Comparison of ENCODE assay signal across 24 cellular contexts in the genomic region with DNA sequence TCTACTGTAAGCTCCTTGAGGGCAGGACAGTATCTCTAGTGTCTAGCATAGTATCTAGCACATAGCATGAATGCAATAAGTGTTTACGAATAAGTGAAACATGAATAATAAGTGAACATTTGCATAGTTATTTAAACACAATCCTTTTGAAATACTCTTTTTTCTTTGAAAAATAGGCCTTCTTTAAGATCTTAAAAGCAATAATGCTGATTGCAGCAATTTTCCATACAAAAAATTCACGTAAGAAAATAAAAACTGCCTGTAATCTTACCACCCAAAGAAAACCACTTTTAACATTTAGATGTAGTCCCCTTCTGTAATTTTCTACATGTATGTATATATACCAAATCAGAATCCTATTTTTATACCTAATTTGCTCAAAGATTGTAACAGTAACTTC.
DNase-seq lines count a peak whose midpoint lies in the region; ATAC-seq, FAIRE-seq and TF ChIP-seq lines count a peak whose summit lies in the region.
"Had no signal": no experiment of that assay in that cellular context is flagged by ENCODE, and none has a peak within 500 bp of the region (broad histone marks: within the 10 kb centered on the region; RNA-seq: fewer than 3 reads in every experiment).

No MANE protein-coding gene starts in this region.

- intact Hi-C loops in HepG2 (cut with micrococcal nuclease; ENCODE audit: unreplicated experiment) (no loop called here), right lobe of liver (cut with DNase I) (no loop called here)

- no peak overlapping the region for H3K4me3 Mint-ChIP-seq in activated CD4-positive, alpha-beta T cell treated with anti-CD3 and anti-CD28 coated beads, Interleukin-2, amount 10 ng/mL, durations not matched to agents 7 days and 5 days
- H3K4me3 Mint-ChIP-seq: CD4-positive, alpha-beta memory T cell; HFFc6 had no signal

- TF ChIP-seq POLR2A in HepG2 (IDR thresholded peaks at IDR 0.05; ENCODE audit: insufficient read depth in 1 of 2, low read depth in 2 of 2, low read length in 2 of 2) (no peak), right lobe of liver (IDR thresholded peaks at IDR 0.05) (no peak)

- TF ChIP-seq EP300 in HepG2 (IDR thresholded peaks at IDR 0.05; ENCODE audit: low read depth in 2 of 2, low read length in 2 of 2) (no peak), HepG2 (CRISPR knock-in tag; IDR thresholded peaks at IDR 0.05; ENCODE audit: borderline replicate concordance) (no peak)

- H3K36me3 ChIP-seq in HepG2 (replicated peaks in 1 of 2; ENCODE audit: control insufficient read depth in 1 of 2, insufficient read depth in 2 of 2, low read length in 2 of 2) (no peaks in the 10 kb centered on the region), right lobe of liver (no peaks in the 10 kb centered on the region), muscle layer of colon (ENCODE audit: insufficient read depth, low read length) (no peaks in the 10 kb centered on the region)
- H3K36me3 ChIP-seq: BE2C; BLaER1 treated with 17β-estradiol and CSF1 and Interleukin-3, amounts not matched to agents 10 nM and 100 nM; HAP-1 had no signal

- H3K4me1 ChIP-seq in HepG2 (ENCODE audit: insufficient read depth, low read length) (no peaks in the 10 kb centered on the region), right lobe of liver (no peaks in the 10 kb centered on the region), muscle layer of colon (ENCODE audit: insufficient read depth, low read length) (peaks cover 36% of the 10 kb centered on the region)
- H3K4me1 ChIP-seq: BE2C; BLaER1 treated with 17β-estradiol and CSF1 and Interleukin-3, amounts not matched to agents 10 nM and 100 nM; HAP-1 had no signal

- 0 out of 5 replicates have a peak, but pooled peaks cover 0 to 2% of the 10 kb centered on the region in 2 experiments for H3K27me3 ChIP-seq in HepG2 (ENCODE audit: control insufficient read depth in 1 of 2, insufficient read depth in 2 of 2, low read length in 2 of 2)
- no peaks in the 10 kb centered on the region for H3K27me3 ChIP-seq in right lobe of liver
- H3K27me3 ChIP-seq in muscle layer of colon (ENCODE audit: control insufficient read depth in 1 of 2, insufficient read depth in 2 of 2, low read length in 2 of 2), result no peaks in the 10 kb centered on the region
- H3K27me3 ChIP-seq: BE2C; BLaER1 treated with 17β-estradiol and CSF1 and Interleukin-3, amounts not matched to agents 10 nM and 100 nM had no signal

- H3K27ac Mint-ChIP-seq in activated CD4-positive, alpha-beta T cell treated with anti-CD3 and anti-CD28 coated beads, Interleukin-2, amount 10 ng/mL, durations not matched to agents 7 days and 5 days, result no peak overlapping the region
- H3K27ac Mint-ChIP-seq: CD4-positive, alpha-beta memory T cell; HFFc6 had no signal

- in situ Hi-C loops in HepG2 (cut with HindIII; ENCODE audit: extremely low pct_ligation_motif_present, low pct_unique_long_range_greater_than_20kb), result no loop called here

- H3K36me3 Mint-ChIP-seq in activated CD4-positive, alpha-beta T cell treated with anti-CD3 and anti-CD28 coated beads, Interleukin-2, amount 10 ng/mL, durations not matched to agents 7 days and 5 days (ENCODE audit: low read depth), result no peaks in the 10 kb centered on the region
- H3K36me3 Mint-ChIP-seq: CD4-positive, alpha-beta memory T cell had no signal

- DNase-seq in HepG2 (ENCODE audit: low spot score) (no peak), right lobe of liver (no peak), cerebellar nuclear complex (lab: John Stamatoyannopoulos, UW) (no peak), RKO (ENCODE audit: low spot score) (no peak)
- no peak for DNase-seq in activated CD4-positive, alpha-beta T cell treated with anti-CD3 and anti-CD28 coated beads, Interleukin-2, amount 10 ng/mL, durations not matched to agents 7 days and 5 days
- DNase-seq: ACHN; AML-193; BE2C; CD4-positive, alpha-beta memory T cell; COR-L47; DMS153; DND-41; GDM1; GM23248; HFFc6 had no signal

- no peak for TF ChIP-seq RAD21 in HepG2 (CRISPR knock-in tag; IDR thresholded peaks at IDR 0.05)

- no peak overlapping the region for H2AFZ ChIP-seq in HepG2 (ENCODE audit: low read length)
- H2AFZ ChIP-seq: GM23248 had no signal

- no peaks in the 10 kb centered on the region for H3K9me3 Mint-ChIP-seq in activated CD4-positive, alpha-beta T cell treated with anti-CD3 and anti-CD28 coated beads, Interleukin-2, amount 10 ng/mL, durations not matched to agents 7 days and 5 days
- H3K9me3 Mint-ChIP-seq: HFFc6 had no signal

- CTCF ChIA-PET in HepG2 (lab: Yijun Ruan, JAX; ENCODE audit: low intra/inter-chr PET ratio, low total read pairs), result no interaction called here
- CTCF ChIA-PET in activated CD4-positive, alpha-beta T cell treated with anti-CD3 and anti-CD28 coated beads, Interleukin-2, amount 10 ng/mL, durations not matched to agents 7 days and 5 days (lab: Charles Lee), result no interaction called here

- no peaks in the 10 kb centered on the region for H3K4me1 Mint-ChIP-seq in activated CD4-positive, alpha-beta T cell treated with anti-CD3 and anti-CD28 coated beads, Interleukin-2, amount 10 ng/mL, durations not matched to agents 7 days and 5 days
- H3K4me1 Mint-ChIP-seq: CD4-positive, alpha-beta memory T cell had no signal

- no peak overlapping the region for H3K27ac ChIP-seq in HepG2 (ENCODE audit: extremely low read length, insufficient read depth, low read length)
- H3K27ac ChIP-seq in right lobe of liver, result no peak overlapping the region
- peak overlapping the region; percentile 92 for H3K27ac ChIP-seq in VCaP
- peak overlapping the region; percentile 59 for H3K27ac ChIP-seq in muscle layer of colon (ENCODE audit: low read depth, low read length)
- H3K27ac ChIP-seq: 22Rv1; BLaER1 treated with 17β-estradiol and CSF1 and Interleukin-3, amounts not matched to agents 10 nM and 100 nM; GM23248 had no signal

- H3K79me2 ChIP-seq in HepG2 (ENCODE audit: insufficient read depth, low read length), result no peaks in the 10 kb centered on the region

- no peak overlapping the region for H3K4me3 ChIP-seq in HepG2 (replicated peaks in 1 of 3; ENCODE audit: insufficient read depth in 1 of 3, low read depth in 2 of 3, low read length in 3 of 3)
- H3K4me3 ChIP-seq in right lobe of liver, result no peak overlapping the region
- no peak overlapping the region for H3K4me3 ChIP-seq in muscle layer of colon (ENCODE audit: low read depth in 1 of 2, low read length in 2 of 2)
- H3K4me3 ChIP-seq: BLaER1 treated with 17β-estradiol and CSF1 and Interleukin-3, amounts not matched to agents 10 nM and 100 nM; GM12878; GM23248; HAP-1 had no signal

- H3K9me3 ChIP-seq in HepG2 (ENCODE audit: low read length) (no peaks in the 10 kb centered on the region), right lobe of liver (no peaks in the 10 kb centered on the region), muscle layer of colon (ENCODE audit: low read length) (no peaks in the 10 kb centered on the region)
- H3K9me3 ChIP-seq: BE2C; BLaER1 treated with 17β-estradiol and CSF1 and Interleukin-3, amounts not matched to agents 10 nM and 100 nM; HAP-1 had no signal

- POLR2A ChIA-PET in HepG2 (lab: Yijun Ruan, JAX), result no interaction called here
- POLR2A ChIA-PET in activated CD4-positive, alpha-beta T cell treated with anti-CD3 and anti-CD28 coated beads, Interleukin-2, amount 10 ng/mL, durations not matched to agents 7 days and 5 days (lab: Charles Lee), result no interaction called here

- H3K9ac ChIP-seq in HepG2 (ENCODE audit: insufficient read depth, low read depth, low read length) (no peak overlapping the region), muscle layer of colon (ENCODE audit: low read length) (no peak overlapping the region)
- H3K9ac ChIP-seq: BLaER1 treated with 17β-estradiol and CSF1 and Interleukin-3, amounts not matched to agents 10 nM and 100 nM; GM23248 had no signal

- no peak for ATAC-seq in HepG2
- no peak for ATAC-seq in right lobe of liver
- ATAC-seq: GM12878 had no signal

- H3K27me3 Mint-ChIP-seq in activated CD4-positive, alpha-beta T cell treated with anti-CD3 and anti-CD28 coated beads, Interleukin-2, amount 10 ng/mL, durations not matched to agents 7 days and 5 days, result peaks cover 8% of the 10 kb centered on the region

- no TSS peak for BruUV-seq in HepG2 (replicated peaks; lab: Mats Ljungman, UMichigan)

- 3% methylated on average over 2 of the region's 2 CpGs for WGBS in HepG2 (ENCODE audit: low lambda C conversion rate)
- 74% methylated on average over 2 of the region's 2 CpGs for WGBS in right lobe of liver (ENCODE audit: insufficient coverage, low coverage, low lambda C conversion rate, missing lambda C conversion rate)

- no peak overlapping the region for H3K4me2 ChIP-seq in HepG2 (ENCODE audit: low read depth, low read length)
- H3K4me2 ChIP-seq: BLaER1 treated with 17β-estradiol and CSF1 and Interleukin-3, amounts not matched to agents 10 nM and 100 nM had no signal

- FAIRE-seq in HepG2 (lab: Jason Lieb, UNC), result no peak
- FAIRE-seq: A204.1, GM12878, GM19239, H54 had no signal

- H4K20me1 ChIP-seq in HepG2 (ENCODE audit: insufficient read depth, low read length), result no peaks in the 10 kb centered on the region
- H4K20me1 ChIP-seq: BLaER1 treated with 17β-estradiol and CSF1 and Interleukin-3, amounts not matched to agents 10 nM and 100 nM had no signal

- TF ChIP-seq CTCF in HepG2 (CRISPR knock-in tag; IDR thresholded peaks at IDR 0.05) (no peak), right lobe of liver (IDR thresholded peaks at IDR 0.05) (no peak), VCaP (conservative IDR thresholded peaks at IDR 0.05) (no peak)

TF ChIP-seq in HepG2, 621 proteins besides CTCF, POLR2A, EP300 and RAD21:
- TF ChIP-seq MAFF (IDR thresholded peaks at IDR 0.05; ENCODE audit: low read depth, low read length) (peak; percentile 83), MAFK (conservative IDR thresholded peaks at IDR 0.05 in 1 of 2, IDR thresholded peaks at IDR 0.05 in 1 of 2; ENCODE audit: low read length in 2 of 2) (peak; percentile 80 to 94)
- TF ChIP-seq, protein P1, sequence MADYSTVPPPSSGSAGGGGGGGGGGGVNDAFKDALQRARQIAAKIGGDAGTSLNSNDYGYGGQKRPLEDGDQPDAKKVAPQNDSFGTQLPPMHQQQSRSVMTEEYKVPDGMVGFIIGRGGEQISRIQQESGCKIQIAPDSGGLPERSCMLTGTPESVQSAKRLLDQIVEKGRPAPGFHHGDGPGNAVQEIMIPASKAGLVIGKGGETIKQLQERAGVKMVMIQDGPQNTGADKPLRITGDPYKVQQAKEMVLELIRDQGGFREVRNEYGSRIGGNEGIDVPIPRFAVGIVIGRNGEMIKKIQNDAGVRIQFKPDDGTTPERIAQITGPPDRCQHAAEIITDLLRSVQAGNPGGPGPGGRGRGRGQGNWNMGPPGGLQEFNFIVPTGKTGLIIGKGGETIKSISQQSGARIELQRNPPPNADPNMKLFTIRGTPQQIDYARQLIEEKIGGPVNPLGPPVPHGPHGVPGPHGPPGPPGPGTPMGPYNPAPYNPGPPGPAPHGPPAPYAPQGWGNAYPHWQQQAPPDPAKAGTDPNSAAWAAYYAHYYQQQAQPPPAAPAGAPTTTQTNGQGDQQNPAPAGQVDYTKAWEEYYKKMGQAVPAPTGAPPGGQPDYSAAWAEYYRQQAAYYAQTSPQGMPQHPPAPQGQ (CRISPR knock-in tag; IDR thresholded peaks at IDR 0.05; ENCODE audit: borderline replicate concordance), result no peak

Comparison
In these comparisons a context has a peak if more than half of its experiments do, and no peak if none do; other contexts are left out.
1. H3K27ac ChIP-seq: peak in VCaP (single experiment) and muscle layer of colon (single experiment); none in HepG2 (single experiment) and right lobe of liver (0 of 3).